ENCODE assay signal across 3 cellular contexts in genomic region chr1:17768651-17769241, GRCh38.
TF ChIP-seq lines count a peak whose summit lies in the region.

No MANE protein-coding gene starts in this region.

TF ChIP-seq in liver, 16 proteins besides CTCF, POLR2A, EP300 and RAD21:
- TF ChIP-seq HNF4A (conservative IDR thresholded peaks at IDR 0.05) = no peak
- peak; percentile 15 for TF ChIP-seq NR2F2 (IDR thresholded peaks at IDR 0.05)
TF ChIP-seq in liver: peak in this region for 1.

TF ChIP-seq in HepG2, 621 proteins besides CTCF, POLR2A, EP300 and RAD21:
- no peak for TF ChIP-seq ZNF274 (CRISPR knock-in tag; IDR thresholded peaks at IDR 0.05)
- no peak for TF ChIP-seq ZNF724P (CRISPR knock-in tag; IDR thresholded peaks at IDR 0.05; ENCODE audit: borderline replicate concordance)
- TF ChIP-seq PCBP1 (IDR thresholded peaks at IDR 0.05; ENCODE audit: borderline replicate concordance, low read depth, low read length) = no peak
- TF ChIP-seq ZBTB7A (CRISPR knock-in tag; IDR thresholded peaks at IDR 0.05) = no peak
- TF ChIP-seq KLF13 (CRISPR knock-in tag; IDR thresholded peaks at IDR 0.05) = no peak
- TF ChIP-seq MIER3 (CRISPR knock-in tag; IDR thresholded peaks at IDR 0.05; ENCODE audit: borderline replicate concordance) = no peak
- TF ChIP-seq ZNF567 (CRISPR knock-in tag; IDR thresholded peaks at IDR 0.05; ENCODE audit: borderline replicate concordance) = no peak
- no peak for TF ChIP-seq ZBTB14 (CRISPR knock-in tag; IDR thresholded peaks at IDR 0.05)
- no peak for TF ChIP-seq E2F5 (CRISPR knock-in tag; conservative IDR thresholded peaks at IDR 0.05)
- no peak for TF ChIP-seq ZNF329 (CRISPR knock-in tag; IDR thresholded peaks at IDR 0.05; ENCODE audit: low read depth)
- TF ChIP-seq SATB2 (CRISPR knock-in tag; IDR thresholded peaks at IDR 0.05) = no peak

TF ChIP-seq in H1, 55 proteins besides CTCF, POLR2A, EP300 and RAD21:
- peak; percentile 79; the same call in 1 of the 2 replicates for TF ChIP-seq MAFK (IDR thresholded peaks at IDR 0.05; ENCODE audit: low read depth, low read length)
- peak; percentile 94 for TF ChIP-seq BACH1 (IDR thresholded peaks at IDR 0.05; ENCODE audit: low read length)
- TF ChIP-seq HDAC2 (IDR thresholded peaks at IDR 0.05; ENCODE audit: borderline replicate concordance in 1 of 2, low read depth in 2 of 2, low read length in 2 of 2) = no peak
TF ChIP-seq in H1: peak in this region for 2.
